In the genomic region with DNA sequence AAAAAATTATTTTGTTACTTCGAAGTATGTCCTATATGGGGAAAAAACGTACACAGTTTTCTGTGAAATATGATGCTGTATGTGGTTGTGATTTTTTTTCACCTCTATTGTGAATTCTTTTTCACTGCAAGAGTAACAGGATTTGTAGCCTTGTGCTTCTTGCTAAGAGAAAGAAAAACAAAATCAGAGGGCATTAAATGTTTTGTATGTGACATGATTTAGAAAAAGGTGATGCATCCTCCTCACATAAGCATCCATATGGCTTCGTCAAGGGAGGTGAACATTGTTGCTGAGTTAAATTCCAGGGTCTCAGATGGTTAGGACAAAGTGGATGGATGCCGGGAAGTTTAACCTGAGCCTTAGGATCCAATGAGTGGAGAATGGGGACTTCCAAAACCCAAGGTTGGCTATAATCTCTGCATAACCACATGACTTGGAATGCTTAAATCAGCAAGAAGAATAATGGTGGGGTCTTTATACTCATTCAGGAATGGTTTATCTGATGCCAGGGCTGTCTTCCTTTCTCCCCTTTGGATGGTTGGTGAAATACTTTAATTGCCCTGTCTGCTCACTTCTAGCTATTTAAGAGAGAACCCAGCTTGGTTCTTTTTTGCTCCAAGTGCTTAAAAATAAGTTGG, we compare ENCODE assay signal across 28 cellular contexts. TPM values are rescaled to one million over a fixed set of nuclear protein-coding genes. Genes with fewer than 3 reads are reported as not detected.
"Had no signal": no experiment of that assay in that cellular context is flagged by ENCODE, and none has a peak within 500 bp of the region (broad histone marks: within the 10 kb centered on the region; RNA-seq: fewer than 3 reads in every experiment).

No MANE protein-coding gene starts in this region.

- H3K27ac Mint-ChIP-seq: immature natural killer cell; memory B cell; naive thymus-derived CD4-positive, alpha-beta T cell; natural killer cell treated with Interleukin-12 subunit alpha and Interleukin-12 subunit beta and Interleukin-15 and Interleukin-18, amount 100 ng/mL, for 72 hours; progenitor cell of endocrine pancreas; stimulated activated effector memory CD8-positive, alpha-beta T cell treated with anti-CD3 and anti-CD28 coated beads, Interleukin-12 subunit alpha, Interleukin-12 subunit beta, amount 100 ng/mL, for 72 hours; stimulated activated naive CD8-positive, alpha-beta T cell treated with anti-CD3 and anti-CD28 coated beads, Interleukin-15, Interleukin-2, amounts not matched to agents 100 ng/mL and 50 ng/mL, for 24 hours had no signal

- H3K27me3 ChIP-seq: left lung, ovary, sigmoid colon, spleen, suprapubic skin, tibial artery, upper lobe of right lung had no signal

- H3K36me3 Mint-ChIP-seq: stimulated activated effector memory CD8-positive, alpha-beta T cell treated with anti-CD3 and anti-CD28 coated beads, Interleukin-12 subunit alpha, Interleukin-12 subunit beta, amount 100 ng/mL, for 72 hours had no signal

- H3K4me1 Mint-ChIP-seq: immature natural killer cell; naive thymus-derived CD4-positive, alpha-beta T cell; stimulated activated effector memory CD8-positive, alpha-beta T cell treated with anti-CD3 and anti-CD28 coated beads, Interleukin-12 subunit alpha, Interleukin-12 subunit beta, amount 100 ng/mL, for 72 hours had no signal

- H3K4me3 Mint-ChIP-seq: immature natural killer cell; memory B cell; naive thymus-derived CD4-positive, alpha-beta T cell; natural killer cell treated with Interleukin-12 subunit alpha and Interleukin-12 subunit beta and Interleukin-15 and Interleukin-18, amount 100 ng/mL, for 72 hours; stimulated activated effector memory CD8-positive, alpha-beta T cell treated with anti-CD3 and anti-CD28 coated beads, Interleukin-12 subunit alpha, Interleukin-12 subunit beta, amount 100 ng/mL, for 72 hours; stimulated activated naive CD8-positive, alpha-beta T cell treated with anti-CD3 and anti-CD28 coated beads, Interleukin-15, Interleukin-2, amounts not matched to agents 100 ng/mL and 50 ng/mL, for 24 hours had no signal

- H3K9me3 ChIP-seq: left lung, mucosa of descending colon, ovary, sigmoid colon, spleen, suprapubic skin, thoracic aorta, tibial artery, upper lobe of right lung had no signal

- DNase-seq: hypothalamus; immature natural killer cell; kidney; left colon; left lung; midbrain; mucosa of descending colon; naive thymus-derived CD4-positive, alpha-beta T cell; ovary; retina; right cardiac atrium; sigmoid colon; small intestine; spleen; stimulated activated CD4-positive, alpha-beta T cell treated with anti-CD3 and anti-CD28 coated beads, Interleukin-4, amount 100 ng/mL, for 24 hours; stimulated activated naive CD4-positive, alpha-beta T cell; tibial artery; trophoblast cell; upper lobe of right lung had no signal

- H3K9me3 Mint-ChIP-seq: immature natural killer cell; memory B cell; natural killer cell treated with Interleukin-12 subunit alpha and Interleukin-12 subunit beta and Interleukin-15 and Interleukin-18, amount 100 ng/mL, for 72 hours had no signal

- H3K4me1 ChIP-seq: sigmoid colon, tibial artery had no signal

- H3K36me3 ChIP-seq: ovary, sigmoid colon, spleen, thoracic aorta, tibial artery had no signal

- H3K27me3 Mint-ChIP-seq: memory B cell, progenitor cell of endocrine pancreas had no signal

- ATAC-seq: left colon; left lung; mucosa of descending colon; naive thymus-derived CD4-positive, alpha-beta T cell; natural killer cell treated with Interleukin-12 subunit alpha and Interleukin-12 subunit beta and Interleukin-15 and Interleukin-18, amount 100 ng/mL, for 72 hours; right cardiac atrium; stimulated activated effector memory CD8-positive, alpha-beta T cell treated with anti-CD3 and anti-CD28 coated beads, Interleukin-12 subunit alpha, Interleukin-12 subunit beta, amount 100 ng/mL, for 72 hours; upper lobe of right lung had no signal

- H3K4me3 ChIP-seq: left lung, mucosa of descending colon, ovary, sigmoid colon, spleen, suprapubic skin, thoracic aorta, tibial artery, upper lobe of right lung had no signal

- H3K27ac ChIP-seq: left lung, ovary, sigmoid colon, spleen, suprapubic skin, thoracic aorta, tibial artery, upper lobe of right lung had no signal

RNA-seq across cellular contexts. Expression of a gene that starts 38.3 kb away (rescaled TPM):
- total RNA-seq: lung microvascular endothelial cell, myocyte had no signal
- polyA plus RNA-seq: immature natural killer cell; naive thymus-derived CD4-positive, alpha-beta T cell had no signal
